Comparison of ENCODE assay signal across 6 cellular contexts in the genomic region with DNA sequence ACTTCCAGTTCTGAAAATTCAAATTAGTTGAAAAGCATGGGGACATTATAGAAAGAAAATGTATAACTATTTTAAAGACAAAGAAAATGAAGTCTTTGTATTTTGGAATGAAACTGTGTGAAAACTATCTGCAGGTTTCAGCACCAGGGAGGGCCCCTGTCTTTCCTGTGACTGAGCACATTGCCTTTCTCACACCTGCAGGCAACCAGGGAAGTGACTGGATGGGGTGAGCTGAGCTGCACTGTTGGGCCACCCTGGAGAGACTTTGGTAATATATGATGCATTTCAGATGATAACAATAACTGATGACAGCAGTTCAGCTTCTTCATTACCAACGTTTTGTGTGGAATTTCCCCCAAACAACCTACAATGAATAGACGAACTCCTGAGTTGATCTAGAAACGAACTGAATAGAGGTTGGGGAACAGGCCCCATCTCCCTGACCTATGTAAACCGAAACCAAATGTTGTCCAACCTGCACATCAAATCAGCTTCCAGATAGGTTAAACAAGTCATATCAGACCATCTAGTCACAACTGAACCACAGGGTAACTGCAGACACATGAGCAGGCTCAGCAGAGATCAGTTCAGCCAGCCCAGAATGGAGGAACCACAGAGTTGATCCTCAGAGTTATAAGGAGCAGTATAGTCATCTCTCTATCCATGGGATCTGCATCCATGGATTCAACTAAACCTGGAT.
DNase-seq lines count a peak whose midpoint lies in the region; ATAC-seq, FAIRE-seq and TF ChIP-seq lines count a peak whose summit lies in the region.
"Not testable (repeated sequence)": the region's sequence is repeated elsewhere in the genome, so short reads cannot be mapped to it uniquely, and the experiment has no call there.

No MANE protein-coding gene starts in this region.

- POLR2A ChIA-PET in H1 (lab: Charles Lee; ENCODE audit: partially characterized antibody): not testable (repeated sequence)

- not testable (repeated sequence) for H3K9me3 ChIP-seq in H1 (ENCODE audit: insufficient read depth in 2 of 2, low read depth in 1 of 2, low read length in 1 of 2)

- H4K91ac ChIP-seq in H1 (replicated peaks; ENCODE audit: insufficient read length, low read length): not testable (repeated sequence)

- not testable (repeated sequence) for H4K20me1 ChIP-seq in H1 (replicated peaks in 1 of 2; ENCODE audit: control insufficient read depth in 1 of 2, insufficient read depth in 2 of 2, low read length in 2 of 2)

- not testable (repeated sequence) for H3K56ac ChIP-seq in H1 (replicated peaks; ENCODE audit: insufficient read length, low read depth, low read length)

- H2BK20ac ChIP-seq in H1 (ENCODE audit: low read length): not testable (repeated sequence)

- not testable (repeated sequence) for H2BK120ac ChIP-seq in H1 (replicated peaks; ENCODE audit: low read depth, low read length)

- not testable (repeated sequence) for TF ChIP-seq RAD21 in H1 (IDR thresholded peaks at IDR 0.05 in 1 of 2, conservative IDR thresholded peaks at IDR 0.05 in 1 of 2; ENCODE audit: low read depth in 2 of 2, low read length in 2 of 2)

- not testable (repeated sequence) for H3K79me1 ChIP-seq in H1 (ENCODE audit: low read depth, low read length)

- H3K36me3 ChIP-seq in H1 (ENCODE audit: control insufficient read depth in 2 of 4, insufficient read depth in 4 of 4, low read length in 3 of 4): not testable (repeated sequence)

- not testable (repeated sequence) for H3K23ac ChIP-seq in H1 (ENCODE audit: insufficient read length)

- not testable (repeated sequence) for H3K4me3 ChIP-seq in H1 (ENCODE audit: extremely low read depth in 1 of 4, insufficient read depth in 2 of 4, low read depth in 3 of 4, low read length in 4 of 4)

- H3K27ac ChIP-seq in H1 (ENCODE audit: low read depth, low read length): not testable (repeated sequence)

- H3K4me2 ChIP-seq in H1 (ENCODE audit: insufficient read depth in 1 of 2, low read depth in 2 of 2, low read length in 2 of 2): not testable (repeated sequence)

- ATAC-seq in GM18499 (IDR thresholded peaks at IDR 0.05; ENCODE audit: insufficient read depth, unreplicated experiment) (peak; percentile 66), GM19043 (IDR thresholded peaks at IDR 0.05; ENCODE audit: low read depth, unreplicated experiment) (peak; percentile 49), GM21526 (IDR thresholded peaks at IDR 0.05; ENCODE audit: low FRiP score, unreplicated experiment) (peak; percentile 76), HG02840 (IDR thresholded peaks at IDR 0.05; ENCODE audit: low FRiP score, unreplicated experiment) (peak; percentile 63), HG03520 (IDR thresholded peaks at IDR 0.05; ENCODE audit: unreplicated experiment) (peak; percentile 48)

- not testable (repeated sequence) for TF ChIP-seq CTCF in H1 (IDR thresholded peaks at IDR 0.05; ENCODE audit: control extremely low read depth in 1 of 3, insufficient read depth in 1 of 3, low read depth in 1 of 3, low read length in 3 of 3)

- H3K27me3 ChIP-seq in H1 (replicated peaks in 1 of 4; ENCODE audit: control insufficient read depth in 3 of 4, extremely low read depth in 1 of 4, insufficient read depth in 3 of 4, low read length in 3 of 4): not testable (repeated sequence)

- H3K23me2 ChIP-seq in H1 (ENCODE audit: low read depth, low read length): not testable (repeated sequence)

- not testable (repeated sequence) for H3K4ac ChIP-seq in H1 (replicated peaks; ENCODE audit: insufficient read length, low read depth, low read length)

- FAIRE-seq in H1 (lab: Jason Lieb, UNC): peak; percentile 73

- H2AK5ac ChIP-seq in H1 (ENCODE audit: low read depth, low read length): not testable (repeated sequence)

- not testable (repeated sequence) for H2AFZ ChIP-seq in H1 (ENCODE audit: low read length)

- not testable (repeated sequence) for H4K8ac ChIP-seq in H1 (ENCODE audit: extremely low read depth, insufficient read depth, low read length)

- H4K5ac ChIP-seq in H1 (ENCODE audit: insufficient read length, low read depth, low read length): not testable (repeated sequence)

- not testable (repeated sequence) for H3K18ac ChIP-seq in H1 (ENCODE audit: extremely low read depth, low read length)

- not testable (repeated sequence) for H2BK15ac ChIP-seq in H1 (ENCODE audit: low read length)

- not testable (repeated sequence) for DNase-seq in H1 (ENCODE audit: low read depth in 1 of 2, low spot score in 2 of 2)

- not testable (repeated sequence) for H2BK5ac ChIP-seq in H1 (ENCODE audit: low read depth, low read length)

- 75% methylated on average over 3 of the region's 4 CpGs; no CpG with 5 or more reads in 1 of the 2 experiments for WGBS in H1 (ENCODE audit: extremely low coverage in 1 of 2, insufficient coverage in 1 of 2, insufficient read length in 1 of 2, insufficient replicate concordance in 2 of 2, low coverage in 1 of 2, low lambda C conversion rate in 2 of 2, missing lambda C conversion rate in 1 of 2), 2 experiments

- not testable (repeated sequence) for H3K4me1 ChIP-seq in H1 (replicated peaks in 1 of 4; ENCODE audit: control insufficient read depth in 3 of 4, insufficient read depth in 4 of 4, low read length in 3 of 4)

- H3K79me2 ChIP-seq in H1 (ENCODE audit: control insufficient read depth in 1 of 2, insufficient read depth in 2 of 2, low read length in 2 of 2): not testable (repeated sequence)

- not testable (repeated sequence) for H2BK12ac ChIP-seq in H1 (ENCODE audit: low read depth, low read length)

- not testable (repeated sequence) for H3K9ac ChIP-seq in H1 (replicated peaks in 1 of 4; ENCODE audit: extremely low read depth in 1 of 4, low read depth in 3 of 4, low read length in 3 of 4)

- H3K14ac ChIP-seq in H1 (ENCODE audit: insufficient read length): not testable (repeated sequence)

- TF ChIP-seq POLR2A in H1 (IDR thresholded peaks at IDR 0.05; ENCODE audit: control extremely low read depth in 1 of 2, low read depth in 2 of 2, low read length in 2 of 2): not testable (repeated sequence)

- CTCF ChIA-PET in H1 (lab: Charles Lee; ENCODE audit: partially characterized antibody): not testable (repeated sequence)

- not testable (repeated sequence) for TF ChIP-seq EP300 in H1 (IDR thresholded peaks at IDR 0.05; ENCODE audit: borderline replicate concordance in 1 of 2, low read depth in 2 of 2, low read length in 2 of 2)
